17 cellular contexts compared by ENCODE assay signal in the genomic region with DNA sequence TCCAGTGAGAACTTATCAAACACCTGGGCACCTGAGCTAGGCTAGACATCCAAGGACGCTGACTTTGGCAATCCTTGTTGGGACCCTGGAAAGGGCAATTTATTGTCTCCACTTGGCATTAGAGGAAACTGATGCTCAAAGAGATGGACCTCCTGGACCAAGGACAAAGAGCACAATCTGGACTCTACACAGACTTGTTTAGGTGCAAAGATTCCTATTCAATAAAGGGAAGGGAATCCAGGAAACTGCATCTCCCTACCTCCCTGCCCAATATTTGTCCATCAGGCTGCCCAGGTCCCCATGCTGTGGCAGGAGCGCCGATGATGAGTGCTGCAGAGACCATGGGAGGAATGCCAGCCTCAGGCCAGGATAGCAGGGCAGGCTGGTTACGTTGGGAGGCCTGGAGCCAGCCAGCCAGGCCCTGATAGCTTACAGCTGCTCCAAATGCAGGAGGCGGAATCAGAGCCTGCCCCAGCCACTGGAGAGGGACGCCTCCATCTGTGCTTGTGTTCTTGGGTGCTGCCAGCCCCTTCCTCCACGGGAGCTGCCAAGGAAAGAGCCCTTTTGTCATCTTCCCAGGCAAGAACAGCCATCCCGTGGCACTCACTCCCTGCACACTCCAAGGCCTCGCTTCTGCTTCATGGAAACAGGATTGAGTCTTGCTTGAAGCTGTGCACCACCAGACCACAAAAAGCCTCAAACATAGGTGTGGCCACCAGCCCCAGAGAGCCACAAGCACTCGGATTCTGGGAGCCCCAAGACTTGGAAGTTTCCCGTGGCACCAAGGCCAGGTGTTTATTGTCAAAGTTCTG. TPM values are rescaled to one million over a fixed set of nuclear protein-coding genes. Genes with fewer than 3 reads are reported as not detected.
DNase-seq lines count a peak whose midpoint lies in the region; ATAC-seq and TF ChIP-seq lines count a peak whose summit lies in the region.
"Had no signal": no experiment of that assay in that cellular context is flagged by ENCODE, and none has a peak within 500 bp of the region (broad histone marks: within the 10 kb centered on the region; RNA-seq: fewer than 3 reads in every experiment).

No MANE protein-coding gene starts in this region.

- H3K27me3 ChIP-seq in left lung (no peaks in the 10 kb centered on the region), spleen (replicated peaks in 1 of 7) (peaks cover 0 to 6% (median 0%) of the 10 kb centered on the region in 7 donors)

- ATAC-seq in left lung, result no peak

- H3K4me3 ChIP-seq in left lung, result no peak overlapping the region
- no peak overlapping the region for H3K4me3 ChIP-seq in spleen

- H3K36me3 Mint-ChIP-seq in HFFc6 (ENCODE audit: low read depth) (no peaks in the 10 kb centered on the region), chondrocyte (ENCODE audit: low read depth) (no peaks in the 10 kb centered on the region)

- H3K27ac ChIP-seq in left lung (no peak overlapping the region), spleen (peak overlapping the region in 4 of 8 donors; percentile 14 to 82 (median 48))
- H3K27ac ChIP-seq: KMS-11 had no signal

- H3K9me3 Mint-ChIP-seq in HFFc6 (no peaks in the 10 kb centered on the region), chondrocyte (ENCODE audit: low read depth) (no peaks in the 10 kb centered on the region)
- H3K9me3 Mint-ChIP-seq: activated naive CD4-positive, alpha-beta T cell treated with anti-CD3 and anti-CD28 coated beads for 36 hours had no signal

- peak overlapping the region; percentile 89 for H3K27ac Mint-ChIP-seq in HFFc6
- peak overlapping the region; percentile 4 for H3K27ac Mint-ChIP-seq in chondrocyte (ENCODE audit: unreplicated experiment)
- H3K27ac Mint-ChIP-seq: activated naive CD4-positive, alpha-beta T cell treated with anti-CD3 and anti-CD28 coated beads for 36 hours; progenitor cell of endocrine pancreas had no signal

- H3K9me3 ChIP-seq in left lung (no peaks in the 10 kb centered on the region), spleen (no peaks in the 10 kb centered on the region)

- peaks cover 75% of the 10 kb centered on the region for H3K4me1 Mint-ChIP-seq in HFFc6 (ENCODE audit: low read depth)
- peaks cover 60% of the 10 kb centered on the region for H3K4me1 Mint-ChIP-seq in chondrocyte (ENCODE audit: low read depth)

- H3K4me1 ChIP-seq in left lung, result peaks cover 17 to 47% of the 10 kb centered on the region in 2 donors
- peaks cover 27 to 69% (median 43%) of the 10 kb centered on the region in 6 donors for H3K4me1 ChIP-seq in spleen

- H3K36me3 ChIP-seq in left lung (no peaks in the 10 kb centered on the region), spleen (no peaks in the 10 kb centered on the region)

- no peaks in the 10 kb centered on the region; the same call in 1 of the 2 replicates for H3K27me3 Mint-ChIP-seq in HFFc6 (ENCODE audit: insufficient read depth)
- no peaks in the 10 kb centered on the region for H3K27me3 Mint-ChIP-seq in chondrocyte (ENCODE audit: low read depth)

- DNase-seq in HFFc6, result no peak
- DNase-seq in chondrocyte (ENCODE audit: low spot score), result peak; percentile 59
- DNase-seq in left lung, result peak; percentile 27 to 50
- DNase-seq in spleen, result peak; percentile 64
- DNase-seq in effector CD4-positive, alpha-beta T cell, result no peak
- no peak for DNase-seq in NCI-H774 (lab: John Stamatoyannopoulos, UW)
- DNase-seq in SKM-1 treated with dmso at 0.1 percent for 144 hours (lab: John Stamatoyannopoulos, UW; ENCODE audit: unreplicated experiment), result no peak
- DNase-seq in hepatic stellate cell (ENCODE audit: low spot score), result no peak
- DNase-seq: activated CD8-positive, alpha-beta memory T cell treated with anti-CD3 and anti-CD28 coated beads for 24 hours; activated naive CD4-positive, alpha-beta T cell treated with anti-CD3 and anti-CD28 coated beads for 36 hours; cerebellar nuclear complex; erythroblast; GF-D8; midbrain; SHP77 treated with DMSO at 0.1 percent for 48 hours had no signal

- TF ChIP-seq CTCF in HFFc6 (IDR thresholded peaks at IDR 0.05), result no peak
- TF ChIP-seq CTCF in chondrocyte (IDR thresholded peaks at IDR 0.05), result no peak
- TF ChIP-seq CTCF in left lung (IDR thresholded peaks at IDR 0.05), result no peak
- TF ChIP-seq CTCF in spleen (IDR thresholded peaks at IDR 0.05 in 8 of 11, conservative IDR thresholded peaks at IDR 0.05 in 3 of 11), result no peak

- TF ChIP-seq POLR2A in spleen (IDR thresholded peaks at IDR 0.05), result no peak

- intact Hi-C loops in left lung (cut with DNase I) (no loop called here), spleen (cut with DNase I; ENCODE audit: low total_unique reads) (no loop called here)

- H3K4me3 Mint-ChIP-seq in HFFc6, result no peak overlapping the region; the same call in 1 of the 2 replicates
- H3K4me3 Mint-ChIP-seq in chondrocyte (ENCODE audit: unreplicated experiment), result no peak overlapping the region
- H3K4me3 Mint-ChIP-seq: activated naive CD4-positive, alpha-beta T cell treated with anti-CD3 and anti-CD28 coated beads for 36 hours had no signal

- 80 to 88% (median 84%) methylated on average over 6 to 11 of the region's 11 CpGs for WGBS in spleen, 5 donors

RNA-seq across cellular contexts. Expression of a gene that starts 60.0 kb away (rescaled TPM):
- 10 to 100 TPM; 12.7 to 17.3 (median 15.8) TPM for total RNA-seq in HFFc6 (2021; fragmentation: NEBNext Ultra II Directional; extraction: Animal tissue kit (Norgen Biotek cat#: 25700))
- total RNA-seq in chondrocyte (24.6 to 33.8 TPM (median 33.2 TPM) in 3 replicates), left lung (10 to 100 TPM; 36.1 to 39.7 TPM), spleen (10 to 100 TPM; 21.1 to 38.0 (median 31.3) TPM)
- polyA plus RNA-seq in spleen, result 10 to 100 TPM in 2 of 3 donors, 1 to 10 TPM in 1; 8.8 to 23.5 (median 13.8) TPM

Comparison
In these comparisons a context has a peak if more than half of its experiments do, and no peak if none do; other contexts are left out.
1. DNase-seq: peak in chondrocyte (single experiment), left lung (2 of 2) and spleen (single experiment); none in HFFc6 (single experiment), effector CD4-positive, alpha-beta T cell (single experiment), NCI-H774 (single experiment), SKM-1 treated with dmso at 0.1 percent for 144 hours (single experiment) and hepatic stellate cell (single experiment).